1 cellular context compared by ENCODE assay signal in genomic region chr21:41321908-41322495, GRCh38.
TF ChIP-seq lines count a peak whose summit lies in the region.

No MANE protein-coding gene starts in this region.

TF ChIP-seq in HepG2, 621 proteins besides CTCF, POLR2A, EP300 and RAD21:
- 0 out of 2 replicates have a peak, but pooled peaks have one; percentile 13 for TF ChIP-seq ZNF749 (CRISPR knock-in tag; IDR thresholded peaks at IDR 0.05; ENCODE audit: borderline replicate concordance)
- 0 out of 2 replicates have a peak, but pooled peaks have one; percentile 1 for TF ChIP-seq HNRNPL (IDR thresholded peaks at IDR 0.05; ENCODE audit: low read depth, low read length)
- TF ChIP-seq, protein P1, sequence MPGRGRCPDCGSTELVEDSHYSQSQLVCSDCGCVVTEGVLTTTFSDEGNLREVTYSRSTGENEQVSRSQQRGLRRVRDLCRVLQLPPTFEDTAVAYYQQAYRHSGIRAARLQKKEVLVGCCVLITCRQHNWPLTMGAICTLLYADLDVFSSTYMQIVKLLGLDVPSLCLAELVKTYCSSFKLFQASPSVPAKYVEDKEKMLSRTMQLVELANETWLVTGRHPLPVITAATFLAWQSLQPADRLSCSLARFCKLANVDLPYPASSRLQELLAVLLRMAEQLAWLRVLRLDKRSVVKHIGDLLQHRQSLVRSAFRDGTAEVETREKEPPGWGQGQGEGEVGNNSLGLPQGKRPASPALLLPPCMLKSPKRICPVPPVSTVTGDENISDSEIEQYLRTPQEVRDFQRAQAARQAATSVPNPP (CRISPR knock-in tag; IDR thresholded peaks at IDR 0.05), result 0 out of 2 replicates have a peak, but pooled peaks have one; percentile 0
- TF ChIP-seq, protein P2, sequence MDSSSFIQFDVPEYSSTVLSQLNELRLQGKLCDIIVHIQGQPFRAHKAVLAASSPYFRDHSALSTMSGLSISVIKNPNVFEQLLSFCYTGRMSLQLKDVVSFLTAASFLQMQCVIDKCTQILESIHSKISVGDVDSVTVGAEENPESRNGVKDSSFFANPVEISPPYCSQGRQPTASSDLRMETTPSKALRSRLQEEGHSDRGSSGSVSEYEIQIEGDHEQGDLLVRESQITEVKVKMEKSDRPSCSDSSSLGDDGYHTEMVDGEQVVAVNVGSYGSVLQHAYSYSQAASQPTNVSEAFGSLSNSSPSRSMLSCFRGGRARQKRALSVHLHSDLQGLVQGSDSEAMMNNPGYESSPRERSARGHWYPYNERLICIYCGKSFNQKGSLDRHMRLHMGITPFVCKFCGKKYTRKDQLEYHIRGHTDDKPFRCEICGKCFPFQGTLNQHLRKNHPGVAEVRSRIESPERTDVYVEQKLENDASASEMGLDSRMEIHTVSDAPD (CRISPR knock-in tag; IDR thresholded peaks at IDR 0.05), result 0 out of 2 replicates have a peak, but pooled peaks have one; percentile 22
- no peak for TF ChIP-seq ZNF136 (CRISPR knock-in tag; IDR thresholded peaks at IDR 0.05; ENCODE audit: low read depth)
- 0 out of 2 replicates have a peak, but pooled peaks have one; percentile 9 for TF ChIP-seq ONECUT2 (CRISPR knock-in tag; IDR thresholded peaks at IDR 0.05)
- 0 out of 2 replicates have a peak, but pooled peaks have one; percentile 46 for TF ChIP-seq ZNF354B (CRISPR knock-in tag; IDR thresholded peaks at IDR 0.05)
- TF ChIP-seq, protein P3, sequence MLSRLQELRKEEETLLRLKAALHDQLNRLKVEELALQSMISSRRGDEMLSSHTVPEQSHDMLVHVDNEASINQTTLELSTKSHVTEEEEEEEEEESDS (CRISPR knock-in tag; IDR thresholded peaks at IDR 0.05; ENCODE audit: borderline replicate concordance), result 0 out of 2 replicates have a peak, but pooled peaks have one; percentile 52
- no peak for TF ChIP-seq KLF12 (CRISPR knock-in tag; IDR thresholded peaks at IDR 0.05; ENCODE audit: borderline replicate concordance)
